In genomic region chr22:17980013-17980510, GRCh38 we compare ENCODE assay signal across 10 cellular contexts. TPM values are rescaled to one million over a fixed set of nuclear protein-coding genes. Genes with fewer than 3 reads are reported as not detected.
DNase-seq lines count a peak whose midpoint lies in the region; ATAC-seq and TF ChIP-seq lines count a peak whose summit lies in the region.
"Had no signal": no experiment of that assay in that cellular context is flagged by ENCODE, and none has a peak within 500 bp of the region (broad histone marks: within the 10 kb centered on the region; RNA-seq: fewer than 3 reads in every experiment).

No MANE protein-coding gene starts in this region.

- H3K4me3 ChIP-seq in SJCRH30 (peak overlapping the region; percentile 31), spleen (peak overlapping the region in 3 of 8 donors; percentile 1 to 41 (median 5)), uterus (no peak overlapping the region)

- H3K27ac Mint-ChIP-seq in activated T-cell treated with anti-CD3 and anti-CD28 coated beads, Interleukin-2, amount 50 U/mL, for 72 hours = no peak overlapping the region

- H3K27me3 ChIP-seq in SJCRH30 (no peaks in the 10 kb centered on the region), spleen (replicated peaks in 1 of 7) (no peaks in the 10 kb centered on the region), uterus (no peaks in the 10 kb centered on the region)
- H3K27me3 ChIP-seq: tibial nerve had no signal

- no peak for TF ChIP-seq CTCF in spleen (IDR thresholded peaks at IDR 0.05 in 8 of 11, conservative IDR thresholded peaks at IDR 0.05 in 3 of 11)
- no peak for TF ChIP-seq CTCF in uterus (IDR thresholded peaks at IDR 0.05)

- H3K4me1 Mint-ChIP-seq in activated T-cell treated with anti-CD3 and anti-CD28 coated beads, Interleukin-2, amount 50 U/mL, for 72 hours (ENCODE audit: low read depth) = peaks cover 34% of the 10 kb centered on the region
- peaks cover 35% of the 10 kb centered on the region for H3K4me1 Mint-ChIP-seq in activated T-cell treated with anti-CD3 and anti-CD28 coated beads, Interleukin-2, amount 50 U/mL, for 4 hours (ENCODE audit: low read depth)

- H3K9me3 ChIP-seq in SJCRH30 (replicated peaks) = 0 out of 2 replicates have a peak, but pooled peaks cover 3% of the 10 kb centered on the region
- H3K9me3 ChIP-seq in spleen = no peaks in the 10 kb centered on the region
- H3K9me3 ChIP-seq in uterus = no peaks in the 10 kb centered on the region
- H3K9me3 ChIP-seq: tibial nerve had no signal

- DNase-seq in activated T-cell treated with anti-CD3 and anti-CD28 coated beads, Interleukin-2, amount 50 U/mL, for 72 hours = no peak
- no peak for DNase-seq in activated T-cell treated with anti-CD3 and anti-CD28 coated beads, Interleukin-2, amount 50 U/mL, for 4 hours
- peak in 1 of 2 experiments; percentile 65 for DNase-seq in SJCRH30
- DNase-seq in left ventricle myocardium superior = no peak
- DNase-seq in spleen = peak; percentile 33
- DNase-seq in ureter (ENCODE audit: low spot score) = no peak
- DNase-seq in uterus = no peak
- no peak for DNase-seq in NCI-H2081 treated with DMSO at 0.1 percent for 48 hours (lab: John Stamatoyannopoulos, UW)
- DNase-seq: anterior cingulate cortex had no signal

- no peaks in the 10 kb centered on the region for H3K36me3 ChIP-seq in SJCRH30
- peaks cover 0 to 4% (median 0%) of the 10 kb centered on the region in 6 donors for H3K36me3 ChIP-seq in spleen
- H3K36me3 ChIP-seq in uterus = no peaks in the 10 kb centered on the region
- H3K36me3 ChIP-seq: tibial nerve had no signal

- no peaks in the 10 kb centered on the region for H3K27me3 Mint-ChIP-seq in activated T-cell treated with anti-CD3 and anti-CD28 coated beads, Interleukin-2, amount 50 U/mL, for 72 hours (ENCODE audit: low read depth)
- no peaks in the 10 kb centered on the region for H3K27me3 Mint-ChIP-seq in activated T-cell treated with anti-CD3 and anti-CD28 coated beads, Interleukin-2, amount 50 U/mL, for 4 hours (ENCODE audit: low read depth)

- no peaks in the 10 kb centered on the region for H3K36me3 Mint-ChIP-seq in activated T-cell treated with anti-CD3 and anti-CD28 coated beads, Interleukin-2, amount 50 U/mL, for 72 hours (ENCODE audit: insufficient read depth in 2 of 2)
- H3K36me3 Mint-ChIP-seq in activated T-cell treated with anti-CD3 and anti-CD28 coated beads, Interleukin-2, amount 50 U/mL, for 4 hours (ENCODE audit: insufficient read depth) = no peaks in the 10 kb centered on the region

- no peaks in the 10 kb centered on the region for H3K9me3 Mint-ChIP-seq in activated T-cell treated with anti-CD3 and anti-CD28 coated beads, Interleukin-2, amount 50 U/mL, for 72 hours
- H3K9me3 Mint-ChIP-seq in activated T-cell treated with anti-CD3 and anti-CD28 coated beads, Interleukin-2, amount 50 U/mL, for 4 hours = no peaks in the 10 kb centered on the region

- 30 to 65% (median 41%) methylated on average over 7 of the region's 7 CpGs for WGBS in spleen, 5 donors

- H3K4me3 Mint-ChIP-seq in activated T-cell treated with anti-CD3 and anti-CD28 coated beads, Interleukin-2, amount 50 U/mL, for 72 hours = peak overlapping the region; percentile 71 to 78
- H3K4me3 Mint-ChIP-seq in activated T-cell treated with anti-CD3 and anti-CD28 coated beads, Interleukin-2, amount 50 U/mL, for 4 hours = no peak overlapping the region

- H3K4me1 ChIP-seq in SJCRH30 (peaks cover 19% of the 10 kb centered on the region), spleen (peaks cover 14 to 77% (median 52%) of the 10 kb centered on the region in 6 donors), uterus (peaks cover 0 to 9% of the 10 kb centered on the region in 2 donors)

- no peak for ATAC-seq in activated T-cell treated with anti-CD3 and anti-CD28 coated beads, Interleukin-2, amount 50 U/mL, for 72 hours (replicated peaks in 1 of 2)
- no peak for ATAC-seq in activated T-cell treated with anti-CD3 and anti-CD28 coated beads, Interleukin-2, amount 50 U/mL, for 4 hours
- ATAC-seq in left ventricle myocardium superior = peak; percentile 10

- TF ChIP-seq POLR2A in spleen (IDR thresholded peaks at IDR 0.05) (no peak), uterus (IDR thresholded peaks at IDR 0.05) (no peak)

- H3K27ac ChIP-seq in SJCRH30 = peak overlapping the region; percentile 34
- peak overlapping the region in 7 of 8 donors; percentile 1 to 65 (median 59) for H3K27ac ChIP-seq in spleen
- peak overlapping the region in 1 of 2 donors; percentile 37 for H3K27ac ChIP-seq in uterus

- intact Hi-C loops in left ventricle myocardium superior (cut with micrococcal nuclease) = no loop called here
- intact Hi-C loops in spleen (cut with DNase I; ENCODE audit: low total_unique reads) = no loop called here
- intact Hi-C loops in uterus (cut with DNase I; ENCODE audit: low total_unique reads) = no loop called here

RNA-seq across cellular contexts. Expression of gene MICAL3, which starts 44.3 kb away (rescaled TPM):
- 10 to 100 TPM; 17.9 to 26.0 TPM for total RNA-seq in activated T-cell treated with anti-CD3 and anti-CD28 coated beads, Interleukin-2, amount 50 U/mL, for 72 hours
- 10 to 100 TPM; 33.9 to 39.6 (median 35.1) TPM for total RNA-seq in activated T-cell treated with anti-CD3 and anti-CD28 coated beads, Interleukin-2, amount 50 U/mL, for 4 hours
- total RNA-seq in SJCRH30 (2014; rRNA removed; shearing (Covaris generic)) = 21.9 and 26.1 TPM in 2 replicates
- 90.4 TPM for total RNA-seq in left ventricle myocardium superior
- total RNA-seq in spleen = 100 to 1,000 TPM in 2 of 7 donors, 10 to 100 TPM in 5; 54.3 to 133 (median 92.1) TPM
- polyA plus RNA-seq in spleen = 10 to 100 TPM in 1 of 3 donors, 1 to 10 TPM in 2; 2.6 to 14.9 (median 3.1) TPM
- 67.1 TPM for total RNA-seq in ureter
- 100 to 1,000 TPM in 1 of 4 donors, 10 to 100 TPM in 3; 13.5 to 167 (median 47.2) TPM for total RNA-seq in uterus
